ENCODE assay signal across 9 cellular contexts in the genomic region with DNA sequence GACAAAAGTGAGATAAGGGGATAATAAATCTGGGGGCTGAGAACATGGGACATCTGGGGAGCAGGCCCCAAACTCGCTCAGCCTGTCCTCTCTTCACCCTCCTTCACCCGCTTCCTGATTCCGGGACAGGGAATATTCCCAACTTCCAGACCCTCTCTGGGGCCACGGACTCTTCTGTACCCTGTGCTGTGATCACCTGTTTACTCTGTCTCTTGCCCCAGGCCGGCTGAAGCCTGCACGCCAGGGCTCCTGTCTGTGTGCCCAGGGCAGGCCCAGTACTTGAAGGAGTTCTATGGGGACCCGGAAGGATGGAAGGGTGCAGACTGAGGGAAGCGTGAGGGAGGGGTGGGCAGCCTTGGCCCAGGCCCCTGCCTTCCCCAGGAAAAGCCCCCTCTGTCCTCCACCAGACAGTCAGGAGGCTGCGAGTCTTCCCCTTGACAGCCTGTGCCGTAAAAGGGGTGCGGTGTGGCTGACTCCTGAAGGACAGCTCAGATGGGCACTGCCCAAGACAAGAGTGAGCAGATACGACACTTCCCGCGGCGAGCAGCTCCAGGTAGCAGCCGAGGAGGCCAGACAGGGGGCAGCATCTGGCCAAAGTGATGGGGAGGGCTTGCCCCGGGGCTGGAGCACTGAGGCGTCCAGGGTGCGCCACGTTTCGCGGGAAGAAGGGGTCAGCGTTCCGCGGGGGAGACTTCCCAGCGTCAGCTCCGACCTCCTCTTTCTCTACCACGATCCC. TPM values are rescaled to one million over a fixed set of nuclear protein-coding genes. Genes with fewer than 3 reads are reported as not detected.
DNase-seq lines count a peak whose midpoint lies in the region; ATAC-seq, FAIRE-seq and TF ChIP-seq lines count a peak whose summit lies in the region.
"Had no signal": no experiment of that assay in that cellular context is flagged by ENCODE, and none has a peak within 500 bp of the region (broad histone marks: within the 10 kb centered on the region; RNA-seq: fewer than 3 reads in every experiment).

No MANE protein-coding gene starts in this region.

- no peaks in the 10 kb centered on the region for H3K9me3 Mint-ChIP-seq in Calu3 (ENCODE audit: low read depth, unreplicated experiment)

- H3K9ac ChIP-seq in subcutaneous abdominal adipose tissue (ENCODE audit: low read length in 5 of 5) = peak overlapping the region in 4 of 5 donors; percentile 66 to 76 (median 69)

- no peak for FAIRE-seq in frontal cortex (lab: Jason Lieb, UNC)

- DNase-seq in Calu3 (peak; percentile 70), NCI-H2227 treated with DMSO at 0.1 percent for 48 hours (lab: John Stamatoyannopoulos, UW) (peak; percentile 7), brain microvascular endothelial cell (no peak), left colon (peak; percentile 60 to 62), frontal cortex (ENCODE audit: low spot score in 2 of 2) (no peak)

- H3K9me3 ChIP-seq in subcutaneous abdominal adipose tissue (ENCODE audit: control insufficient read depth in 5 of 5, low read length in 5 of 5) = peaks cover 0 to 2% (median 0%) of the 10 kb centered on the region in 5 donors

- peaks cover 33% of the 10 kb centered on the region for H3K4me1 Mint-ChIP-seq in Calu3 (ENCODE audit: low read depth, unreplicated experiment)

- H3K27ac Mint-ChIP-seq in Calu3 (ENCODE audit: unreplicated experiment) = peak overlapping the region; percentile 78

- H3K4me3 ChIP-seq in brain microvascular endothelial cell (ENCODE audit: low read depth, low read length) (peak overlapping the region; percentile 70), subcutaneous abdominal adipose tissue (ENCODE audit: low read depth in 1 of 5, low read length in 5 of 5) (peak overlapping the region in 4 of 5 donors; percentile 76 to 85 (median 80))

- peaks cover 39% of the 10 kb centered on the region for H3K36me3 Mint-ChIP-seq in Calu3 (ENCODE audit: insufficient read depth, unreplicated experiment)

- CTCF ChIA-PET in Calu3 (lab: Charles Lee) = interaction anchor here (0.6 kb wide), 1 partner anchor 14 kb away, joined by 3 read pairs; no protein-coding TSS in a partner anchor

- no peak for TF ChIP-seq CTCF in Calu3 (IDR thresholded peaks at IDR 0.05; ENCODE audit: unreplicated experiment)
- TF ChIP-seq CTCF in brain microvascular endothelial cell (IDR thresholded peaks at IDR 0.05; ENCODE audit: low read depth, low read length, missing control alignments) = peak; percentile 51

- in situ Hi-C loops in brain microvascular endothelial cell (cut with HindIII; ENCODE audit: low pct_ligation_motif_present, low sequenced_read_pairs) = no loop called here

- H3K36me3 ChIP-seq in brain microvascular endothelial cell (replicated peaks) = peaks cover 4% of the 10 kb centered on the region
- peaks cover 0 to 11% (median 10%) of the 10 kb centered on the region in 5 donors for H3K36me3 ChIP-seq in subcutaneous abdominal adipose tissue (ENCODE audit: control insufficient read depth in 5 of 5, insufficient read depth in 5 of 5, low read length in 5 of 5)

- H3K27me3 ChIP-seq in brain microvascular endothelial cell (replicated peaks) (no peaks in the 10 kb centered on the region), subcutaneous abdominal adipose tissue (ENCODE audit: control insufficient read depth in 5 of 5, insufficient read depth in 4 of 5, low read length in 5 of 5) (no peaks in the 10 kb centered on the region)

- intact Hi-C loops in Calu3 (cut with micrococcal nuclease; ENCODE audit: unreplicated experiment) (no loop called here), left colon (cut with DNase I, micrococcal nuclease) (loop anchor here in 1 of 2 donors (10.0 kb wide), 1 partner anchor 77 kb away; no protein-coding TSS in a partner anchor)

- peaks cover 2 to 25% (median 19%) of the 10 kb centered on the region in 5 donors for H3K4me1 ChIP-seq in subcutaneous abdominal adipose tissue (ENCODE audit: control insufficient read depth in 5 of 5, insufficient read depth in 5 of 5, low read length in 5 of 5)

- H3K27me3 Mint-ChIP-seq in Calu3 (ENCODE audit: unreplicated experiment) = no peaks in the 10 kb centered on the region

- peak overlapping the region; percentile 79 for H3K4me3 Mint-ChIP-seq in Calu3 (ENCODE audit: low read depth, unreplicated experiment)

- TSS peak; percentile 90 for BruUV-seq in Calu3 (replicated peaks; lab: Mats Ljungman, UMichigan)

- ATAC-seq in GM21447 (IDR thresholded peaks at IDR 0.05; ENCODE audit: unreplicated experiment) = peak; percentile 25
- peak; percentile 61 for ATAC-seq in left colon
- no peak for ATAC-seq in HG02798 (IDR thresholded peaks at IDR 0.05; ENCODE audit: poor library complexity, unreplicated experiment)

- H3K27ac ChIP-seq in brain microvascular endothelial cell (no peak overlapping the region), subcutaneous abdominal adipose tissue (ENCODE audit: low read depth, low read length) (no peak overlapping the region)

RNA-seq across cellular contexts. Expression of a gene that starts 1.0 kb away (rescaled TPM):
- total RNA-seq in Calu3 (2022) = 47.9 and 54.5 TPM in 2 replicates
- 1 to 10 TPM; 3.0 to 7.3 TPM for total RNA-seq in left colon
- 12.6 TPM for total RNA-seq in frontal cortex

RNA-seq across cellular contexts. Expression of a gene that starts 31.7 kb away (rescaled TPM):
- total RNA-seq in Calu3 (2022) = 28.2 and 30.5 TPM in 2 replicates
- 1 to 10 TPM; 1.3 to 5.6 TPM for total RNA-seq in left colon
- total RNA-seq in frontal cortex = 7.7 TPM

RNA-seq across cellular contexts. Expression of a gene that starts 42.9 kb away (rescaled TPM):
- total RNA-seq in Calu3 (2022) = not detected in 2 replicates
- total RNA-seq in left colon = not detected
- total RNA-seq in frontal cortex = 3.3 TPM
- total RNA-seq: activated CD8-positive, alpha-beta memory T cell treated with anti-CD3 and anti-CD28 coated beads for 36 hours had no signal

RNA-seq across cellular contexts. Expression of a gene that starts 46.7 kb away (rescaled TPM):
- total RNA-seq in Calu3 (2022) (31.3 and 33.3 TPM in 2 replicates), left colon (10 to 100 TPM in 1 of 2 donors, 1 to 10 TPM in 1; 8.9 to 11.1 TPM), frontal cortex (24.5 TPM)

Comparison
In these comparisons a context has a peak if more than half of its experiments do, and no peak if none do; other contexts are left out.
1. DNase-seq: peak in Calu3 (single experiment), NCI-H2227 treated with DMSO at 0.1 percent for 48 hours (single experiment) and left colon (2 of 2); none in brain microvascular endothelial cell (single experiment) and frontal cortex (0 of 2).